Comparison of ENCODE assay signal across 8 cellular contexts in genomic region chr15:75450307-75451201, GRCh38. TPM values are rescaled to one million over a fixed set of nuclear protein-coding genes. Genes with fewer than 3 reads are reported as not detected.
DNase-seq lines count a peak whose midpoint lies in the region; ATAC-seq and TF ChIP-seq lines count a peak whose summit lies in the region.

No MANE protein-coding gene starts in this region.

- H3K79me2 ChIP-seq in KMS-11 (ENCODE audit: insufficient read depth, low read depth), result peaks cover 54% of the 10 kb centered on the region
- peaks cover 59% of the 10 kb centered on the region for H3K79me2 ChIP-seq in PC-9 (ENCODE audit: low read depth)

- H4K20me1 ChIP-seq in KMS-11 (ENCODE audit: insufficient read depth), result peaks cover 18% of the 10 kb centered on the region
- peaks cover 48% of the 10 kb centered on the region for H4K20me1 ChIP-seq in PC-9 (ENCODE audit: insufficient read depth)

- H3F3A ChIP-seq in PC-9 (ENCODE audit: insufficient read depth, low read depth), result peaks cover 43% of the 10 kb centered on the region

- no peaks in the 10 kb centered on the region for H3K27me3 ChIP-seq in CD4-positive, alpha-beta memory T cell (ENCODE audit: insufficient read depth, low read length)
- H3K27me3 ChIP-seq in KMS-11 (ENCODE audit: insufficient read depth, low read depth) (no peaks in the 10 kb centered on the region), PC-9 (ENCODE audit: insufficient read depth, low read depth) (no peaks in the 10 kb centered on the region), esophagus (ENCODE audit: control insufficient read depth in 1 of 2, insufficient read depth in 2 of 2, low read length in 2 of 2) (no peaks in the 10 kb centered on the region), muscle layer of colon (ENCODE audit: control insufficient read depth in 1 of 2, insufficient read depth in 2 of 2, low read length in 2 of 2) (no peaks in the 10 kb centered on the region)

- H2AFZ ChIP-seq in KMS-11 (ENCODE audit: low read depth), result no peak overlapping the region
- peak overlapping the region; percentile 61; the same call in 1 of the 2 replicates for H2AFZ ChIP-seq in PC-9

- CTCF ChIA-PET in CD4-positive, alpha-beta memory T cell (lab: Charles Lee; ENCODE audit: partially characterized antibody), result interaction anchor here (0.9 to 5.6 kb wide), 5 partner anchors 31 to 190 kb away, joined by 3 to 62 read pairs (median 7); partner anchors contain the start of genes IMP3 and MAN2C1
- CTCF ChIA-PET in PC-9 (lab: Charles Lee), result interaction anchor here (0.6 to 1.8 kb wide), 3 partner anchors 82 to 287 kb away, joined by 3 to 5 read pairs (median 3); partner anchors contain the start of gene MAN2C1

- no peaks in the 10 kb centered on the region for H3K36me3 ChIP-seq in CD4-positive, alpha-beta memory T cell (ENCODE audit: insufficient read depth, low read length)
- H3K36me3 ChIP-seq in KMS-11 (ENCODE audit: insufficient read depth), result no peaks in the 10 kb centered on the region
- no peaks in the 10 kb centered on the region for H3K36me3 ChIP-seq in PC-9 (ENCODE audit: low read depth)
- no peaks in the 10 kb centered on the region for H3K36me3 ChIP-seq in esophagus (ENCODE audit: control insufficient read depth in 2 of 2, insufficient read depth in 2 of 2, low read length in 1 of 2)
- no peaks in the 10 kb centered on the region for H3K36me3 ChIP-seq in muscle layer of colon (ENCODE audit: insufficient read depth, low read length)

- H3K27ac Mint-ChIP-seq in CD4-positive, alpha-beta memory T cell, result peak overlapping the region; percentile 91 to 100 (median 99)
- peak overlapping the region; percentile 98 for H3K27ac Mint-ChIP-seq in activated T-cell treated with anti-CD3 and anti-CD28 coated beads, Interleukin-2, amount 50 U/mL, for 24 hours

- peaks cover 40 to 76% (median 53%) of the 10 kb centered on the region in 4 donors for H3K4me1 Mint-ChIP-seq in CD4-positive, alpha-beta memory T cell
- H3K4me1 Mint-ChIP-seq in activated T-cell treated with anti-CD3 and anti-CD28 coated beads, Interleukin-2, amount 50 U/mL, for 24 hours (ENCODE audit: low read depth), result peaks cover 60% of the 10 kb centered on the region

- no peak for TF ChIP-seq CTCF in KMS-11 (conservative IDR thresholded peaks at IDR 0.05; ENCODE audit: low read depth, low read length)
- TF ChIP-seq CTCF in PC-9 (conservative IDR thresholded peaks at IDR 0.05), result no peak; the same call in 1 of the 2 replicates

- peak overlapping the region; percentile 90 to 98 (median 96) for H3K4me3 Mint-ChIP-seq in CD4-positive, alpha-beta memory T cell
- peak overlapping the region; percentile 98 for H3K4me3 Mint-ChIP-seq in activated T-cell treated with anti-CD3 and anti-CD28 coated beads, Interleukin-2, amount 50 U/mL, for 24 hours

- H3K9me3 Mint-ChIP-seq in CD4-positive, alpha-beta memory T cell, result no peaks in the 10 kb centered on the region
- no peaks in the 10 kb centered on the region for H3K9me3 Mint-ChIP-seq in activated T-cell treated with anti-CD3 and anti-CD28 coated beads, Interleukin-2, amount 50 U/mL, for 24 hours

- ATAC-seq in GM21529 (IDR thresholded peaks at IDR 0.05; ENCODE audit: unreplicated experiment), result peak; percentile 22

- WGBS in esophagus, 2 donors, result 0 to 1% methylated on average over 45 to 62 of the region's 62 CpGs

- intact Hi-C loops in CD4-positive, alpha-beta memory T cell (cut with micrococcal nuclease), result loop anchor here (1.0 to 10.0 kb wide), 13 partner anchors 82 to 1974 kb away; partner anchors contain the start of genes ARID3B, C15orf39, CLK3 and COX5A
- intact Hi-C loops in PC-9 (cut with micrococcal nuclease; ENCODE audit: unreplicated experiment), result loop anchor here (2.0 to 5.0 kb wide), 3 partner anchors 83 to 217 kb away; partner anchors contain the start of genes MAN2C1 and PTPN9

- no TSS peak for BruUV-seq in PC-9 (replicated peaks; lab: Mats Ljungman, UMichigan)

- peak overlapping the region; percentile 76 for H3K4me2 ChIP-seq in KMS-11
- peak overlapping the region; percentile 97 for H3K4me2 ChIP-seq in PC-9

- peaks cover 61% of the 10 kb centered on the region for H3K4me1 ChIP-seq in CD4-positive, alpha-beta memory T cell (ENCODE audit: insufficient read depth, low read length)
- H3K4me1 ChIP-seq in KMS-11 (ENCODE audit: low read depth, poor library complexity, severe bottlenecking) (peaks cover 16% of the 10 kb centered on the region), PC-9 (replicated peaks; ENCODE audit: insufficient read depth) (peaks cover 16% of the 10 kb centered on the region), esophagus (ENCODE audit: control insufficient read depth in 2 of 2, insufficient read depth in 2 of 2, low read length in 1 of 2) (peaks cover 0 to 6% of the 10 kb centered on the region in 2 donors), muscle layer of colon (ENCODE audit: insufficient read depth, low read length) (peaks cover 11% of the 10 kb centered on the region)

- H3K9me2 ChIP-seq in PC-9 (ENCODE audit: insufficient read depth), result no peaks in the 10 kb centered on the region

- peaks cover 0 to 2% of the 10 kb centered on the region in 2 donors for H3K27me3 Mint-ChIP-seq in CD4-positive, alpha-beta memory T cell
- H3K27me3 Mint-ChIP-seq in activated T-cell treated with anti-CD3 and anti-CD28 coated beads, Interleukin-2, amount 50 U/mL, for 24 hours, result no peaks in the 10 kb centered on the region

- H3K4me3 ChIP-seq in CD4-positive, alpha-beta memory T cell (ENCODE audit: low read length in 2 of 2), result peak overlapping the region; percentile 58 to 81
- peak overlapping the region; percentile 33 for H3K4me3 ChIP-seq in KMS-11 (IDR thresholded peaks at IDR 0.05; ENCODE audit: insufficient read depth, low read depth, low read length)
- H3K4me3 ChIP-seq in PC-9, result peak overlapping the region; percentile 73
- peak overlapping the region; percentile 71 to 82 for H3K4me3 ChIP-seq in esophagus (ENCODE audit: low read depth in 1 of 2, low read length in 2 of 2)
- peak overlapping the region; percentile 66 to 98 for H3K4me3 ChIP-seq in muscle layer of colon (ENCODE audit: low read depth in 1 of 2, low read length in 2 of 2)

- H3K9ac ChIP-seq in KMS-11 (no peak overlapping the region; the same call in 1 of the 2 replicates), muscle layer of colon (ENCODE audit: low read length) (peak overlapping the region; percentile 25)

- POLR2A ChIA-PET in CD4-positive, alpha-beta memory T cell (lab: Charles Lee; ENCODE audit: partially characterized antibody), result interaction anchor here (0.8 to 7.2 kb wide), 15 partner anchors 9 to 852 kb away, joined by 3 to 222 read pairs (median 8); partner anchors contain the start of genes CLK3, IMP3, MAN2C1 and NEIL1
- POLR2A ChIA-PET in PC-9 (lab: Charles Lee; ENCODE audit: unreplicated experiment), result interaction anchor here (0.6 to 2.1 kb wide), 9 partner anchors 44 to 1338 kb away, joined by 3 to 39 read pairs (median 5); partner anchors contain the start of genes MAN2C1 and RPP25

- DNase-seq in CD4-positive, alpha-beta memory T cell, result peak; percentile 91 to 99 (median 94)
- peak; percentile 86 to 96 for DNase-seq in PC-9
- peak; percentile 98 for DNase-seq in activated T-cell treated with anti-CD3 and anti-CD28 coated beads, Interleukin-2, amount 50 U/mL, for 24 hours
- peak; percentile 89 to 93 for DNase-seq in stimulated activated CD8-positive, alpha-beta memory T cell treated with anti-CD3 and anti-CD28 coated beads, Interleukin-4, amount 100 ng/mL, for 4 hours (ENCODE audit: low read depth in 2 of 2, low spot score in 1 of 2)

- no peaks in the 10 kb centered on the region for H3K9me3 ChIP-seq in CD4-positive, alpha-beta memory T cell (ENCODE audit: control insufficient read depth in 1 of 2, low read length in 2 of 2)
- H3K9me3 ChIP-seq in PC-9 (ENCODE audit: insufficient read depth, low read depth), result no peaks in the 10 kb centered on the region
- no peaks in the 10 kb centered on the region for H3K9me3 ChIP-seq in esophagus (ENCODE audit: control insufficient read depth in 2 of 2, insufficient read depth in 1 of 2, low read depth in 1 of 2, low read length in 1 of 2)
- no peaks in the 10 kb centered on the region for H3K9me3 ChIP-seq in muscle layer of colon (ENCODE audit: low read length)

- H3K36me3 Mint-ChIP-seq in CD4-positive, alpha-beta memory T cell, result peaks cover 0 to 22% of the 10 kb centered on the region in 2 donors
- H3K36me3 Mint-ChIP-seq in activated T-cell treated with anti-CD3 and anti-CD28 coated beads, Interleukin-2, amount 50 U/mL, for 24 hours (ENCODE audit: low read depth), result peaks cover 51% of the 10 kb centered on the region

- peak overlapping the region; percentile 98 for H3K27ac ChIP-seq in CD4-positive, alpha-beta memory T cell (ENCODE audit: low read depth, low read length)
- H3K27ac ChIP-seq in KMS-11 (no peak overlapping the region; the same call in 1 of the 2 replicates), PC-9 (peak overlapping the region; percentile 58), esophagus (ENCODE audit: low read depth in 2 of 2, low read length in 1 of 2) (peak overlapping the region; percentile 95 to 100), muscle layer of colon (ENCODE audit: low read depth, low read length) (peak overlapping the region; percentile 93)

RNA-seq across cellular contexts. Expression of gene SIN3A, which starts 0.9 kb away (rescaled TPM):
- total RNA-seq in CD4-positive, alpha-beta memory T cell, result 100 to 1,000 TPM; 128 to 134 TPM
- 10 to 100 TPM in 1 of 2 donors, 1 to 10 TPM in 1; 7.0 to 25.9 TPM for polyA plus RNA-seq in CD4-positive, alpha-beta memory T cell
- 87.0 and 91.8 TPM in 2 replicates for total RNA-seq in PC-9 (2021)
- 10 to 100 TPM in 1 of 2 donors, 1 to 10 TPM in 1; 7.2 to 10.4 TPM for polyA plus RNA-seq in esophagus
